Comparison of ENCODE assay signal across 18 cellular contexts in genomic region chr22:37254867-37255233, GRCh38. TPM values are rescaled to one million over a fixed set of nuclear protein-coding genes. Genes with fewer than 3 reads are reported as not detected.
DNase-seq lines count a peak whose midpoint lies in the region; ATAC-seq, FAIRE-seq and TF ChIP-seq lines count a peak whose summit lies in the region.
"Had no signal": no experiment of that assay in that cellular context is flagged by ENCODE, and none has a peak within 500 bp of the region (broad histone marks: within the 10 kb centered on the region; RNA-seq: fewer than 3 reads in every experiment).

No MANE protein-coding gene starts in this region.

- H3K4me3 ChIP-seq in IMR-90 (ENCODE audit: insufficient read depth, low read depth, low read length) (no peak overlapping the region), astrocyte (ENCODE audit: insufficient read depth, low read depth, low read length) (no peak overlapping the region), tibial nerve (no peak overlapping the region)
- H3K4me3 ChIP-seq: psoas muscle, suprapubic skin had no signal

- no peak overlapping the region for H2AK5ac ChIP-seq in IMR-90 (ENCODE audit: low read depth, low read length)

- TF ChIP-seq RAD21 in IMR-90 (IDR thresholded peaks at IDR 0.05; ENCODE audit: low read length) = no peak

- H4K5ac ChIP-seq in IMR-90 (ENCODE audit: low read depth, low read length) = no peak overlapping the region

- no peaks in the 10 kb centered on the region for H3K9me3 Mint-ChIP-seq in astrocyte (ENCODE audit: unreplicated experiment)
- H3K9me3 Mint-ChIP-seq: activated CD4-positive, alpha-beta memory T cell treated with anti-CD3 and anti-CD28 coated beads, Interleukin-2, amount 10 ng/mL, durations not matched to agents 7 days and 5 days had no signal

- no peak overlapping the region for H2BK5ac ChIP-seq in IMR-90 (ENCODE audit: low read depth, low read length, poor library complexity, severe bottlenecking)

- no peak overlapping the region for H3K14ac ChIP-seq in IMR-90 (replicated peaks; ENCODE audit: low read depth, low read length)

- POLR2A ChIA-PET in IMR-90 (lab: Charles Lee; ENCODE audit: unreplicated experiment) = no interaction called here

- H3K4me1 ChIP-seq in IMR-90 (ENCODE audit: control insufficient read depth, insufficient read depth, low read length) = peaks cover 7% of the 10 kb centered on the region
- H3K4me1 ChIP-seq in astrocyte (ENCODE audit: insufficient read depth, low read length) = peaks cover 25% of the 10 kb centered on the region
- peaks cover 32% of the 10 kb centered on the region for H3K4me1 ChIP-seq in foreskin keratinocyte
- peaks cover 0 to 8% (median 0%) of the 10 kb centered on the region in 4 donors for H3K4me1 ChIP-seq in tibial nerve
- H3K4me1 ChIP-seq: psoas muscle had no signal

- BruUV-seq in IMR-90 (replicated peaks; lab: Mats Ljungman, UMichigan) = no TSS peak

- intact Hi-C loops in IMR-90 (cut with micrococcal nuclease) = no loop called here

- H3K36me3 ChIP-seq in IMR-90 (ENCODE audit: control insufficient read depth, insufficient read depth, low read length) (no peaks in the 10 kb centered on the region), astrocyte (ENCODE audit: insufficient read depth, low read length) (no peaks in the 10 kb centered on the region), tibial nerve (no peaks in the 10 kb centered on the region)
- H3K36me3 ChIP-seq: suprapubic skin had no signal

- H4K20me1 ChIP-seq in IMR-90 (ENCODE audit: insufficient read depth, low read length) = no peaks in the 10 kb centered on the region
- H4K20me1 ChIP-seq in astrocyte (ENCODE audit: insufficient read depth, low read length) = no peaks in the 10 kb centered on the region

- no peak for TF ChIP-seq EP300 in tibial nerve (IDR thresholded peaks at IDR 0.05)

- dilution Hi-C loops in IMR-90 (cut with HindIII; ENCODE audit: low sequenced_read_pairs, unreplicated experiment) = no loop called here

- no peak overlapping the region; the same call in 2 of the 3 replicates for H2BK15ac ChIP-seq in IMR-90 (ENCODE audit: low read depth, low read length)

- WGBS in IMR-90 (ENCODE audit: extremely low coverage in 2 of 2, insufficient read length in 1 of 2), 2 experiments = no CpG with 5 or more reads among the region's 5 CpGs
- 58 to 62% methylated on average over 5 of the region's 5 CpGs for WGBS in tibial nerve, 2 donors

- H3K23ac ChIP-seq in IMR-90 (ENCODE audit: low read depth, low read length) = no peak overlapping the region

- H2AFZ ChIP-seq in IMR-90 (replicated peaks; ENCODE audit: low read length, poor library complexity) (no peak overlapping the region), astrocyte (ENCODE audit: low read depth, low read length) (no peak overlapping the region)

- no peak overlapping the region for H2BK120ac ChIP-seq in IMR-90 (ENCODE audit: low read depth, low read length)

- H3K9me1 ChIP-seq in IMR-90 (ENCODE audit: insufficient read depth, low read length) = no peaks in the 10 kb centered on the region

- H4K91ac ChIP-seq in IMR-90 (ENCODE audit: insufficient read depth, low read depth, low read length) = no peak overlapping the region

- no peaks in the 10 kb centered on the region for H3K36me3 Mint-ChIP-seq in astrocyte (ENCODE audit: low read depth, unreplicated experiment)
- H3K36me3 Mint-ChIP-seq: naive thymus-derived CD4-positive, alpha-beta T cell had no signal

- in situ Hi-C loops in IMR-90 (cut with MboI; ENCODE audit: low sequenced_read_pairs) = no loop called here

- no peak overlapping the region for H2BK20ac ChIP-seq in IMR-90 (ENCODE audit: low read depth, low read length)

- peaks cover 22% of the 10 kb centered on the region for H3K27me3 Mint-ChIP-seq in astrocyte (ENCODE audit: low read depth, unreplicated experiment)
- H3K27me3 Mint-ChIP-seq: B cell had no signal

- TF ChIP-seq CTCF in IMR-90 (conservative IDR thresholded peaks at IDR 0.05; ENCODE audit: low read depth, low read length) (no peak), astrocyte (IDR thresholded peaks at IDR 0.05; ENCODE audit: insufficient read depth, low read depth, low read length) (no peak), foreskin keratinocyte (conservative IDR thresholded peaks at IDR 0.05) (no peak), tibial nerve (IDR thresholded peaks at IDR 0.05) (no peak)

- H2AK9ac ChIP-seq in IMR-90 (replicated peaks; ENCODE audit: low read depth, low read length, poor library complexity) = no peak overlapping the region

- no peak overlapping the region for H3K9ac ChIP-seq in IMR-90 (ENCODE audit: low read depth, low read length)
- no peak overlapping the region for H3K9ac ChIP-seq in astrocyte (ENCODE audit: low read length)
- H3K9ac ChIP-seq: KMS-11 had no signal

- no peaks in the 10 kb centered on the region for H3K79me1 ChIP-seq in IMR-90 (ENCODE audit: low read depth in 1 of 2, low read length in 2 of 2)

- H3K56ac ChIP-seq in IMR-90 (ENCODE audit: extremely low read depth, insufficient read depth, low read length) = no peak overlapping the region

- H3K4ac ChIP-seq in IMR-90 (ENCODE audit: low read depth, low read length) = no peak overlapping the region

- CTCF ChIA-PET in IMR-90 (lab: Yijun Ruan, JAX) = no interaction called here

- ATAC-seq in IMR-90 (ENCODE audit: low read depth) = no peak
- peak; percentile 83 for ATAC-seq in foreskin keratinocyte
- no peak for ATAC-seq in HG03469 (IDR thresholded peaks at IDR 0.05; ENCODE audit: unreplicated experiment)
- no peak for ATAC-seq in GM18870 (IDR thresholded peaks at IDR 0.05; ENCODE audit: unreplicated experiment)
- ATAC-seq: naive thymus-derived CD4-positive, alpha-beta T cell; psoas muscle had no signal

- no peak overlapping the region for H3K4me3 Mint-ChIP-seq in astrocyte (ENCODE audit: unreplicated experiment)
- H3K4me3 Mint-ChIP-seq: activated CD4-positive, alpha-beta memory T cell treated with anti-CD3 and anti-CD28 coated beads, Interleukin-2, amount 10 ng/mL, durations not matched to agents 7 days and 5 days; B cell; naive thymus-derived CD4-positive, alpha-beta T cell had no signal

- FAIRE-seq in astrocyte (lab: Jason Lieb, UNC) = peak; percentile 23

- H4K8ac ChIP-seq in IMR-90 (ENCODE audit: low read depth in 2 of 2, low read length in 2 of 2) = no peak overlapping the region

- peak overlapping the region; percentile 44 for H3K27ac Mint-ChIP-seq in astrocyte (ENCODE audit: unreplicated experiment)
- H3K27ac Mint-ChIP-seq: activated CD4-positive, alpha-beta memory T cell treated with anti-CD3 and anti-CD28 coated beads, Interleukin-2, amount 10 ng/mL, durations not matched to agents 7 days and 5 days had no signal

- H3K27me3 ChIP-seq in IMR-90 (ENCODE audit: control insufficient read depth, insufficient read depth, low read length) = peaks cover 6% of the 10 kb centered on the region; the same call in 1 of the 2 replicates
- no peaks in the 10 kb centered on the region for H3K27me3 ChIP-seq in astrocyte (ENCODE audit: insufficient read depth, low read length)
- no peaks in the 10 kb centered on the region for H3K27me3 ChIP-seq in foreskin keratinocyte
- H3K27me3 ChIP-seq in tibial nerve = peaks cover 2 to 74% of the 10 kb centered on the region in 2 donors

- TF ChIP-seq POLR2A in IMR-90 (IDR thresholded peaks at IDR 0.05; ENCODE audit: low read depth, low read length) (no peak), tibial nerve (IDR thresholded peaks at IDR 0.05) (no peak)

- H3K4me2 ChIP-seq in IMR-90 (ENCODE audit: low read depth, low read length) (no peak overlapping the region), astrocyte (ENCODE audit: low read length) (peak overlapping the region; percentile 34)
- H3K4me2 ChIP-seq: KMS-11 had no signal

- DNase-seq in COLO829 (ENCODE audit: low spot score) (peak; percentile 56), IMR-90 (peak; percentile 54), astrocyte (ENCODE audit: low read depth) (peak; percentile 74), foreskin keratinocyte (peak; percentile 85 to 93), tibial nerve (ENCODE audit: low spot score in 2 of 2) (no peak)
- DNase-seq in stimulated activated CD4-positive, alpha-beta T cell treated with anti-CD3 and anti-CD28 coated beads, Interleukin-1b, Interleukin-23, amount 100 ng/mL, for 48 hours = no peak
- DNase-seq: activated CD4-positive, alpha-beta memory T cell treated with anti-CD3 and anti-CD28 coated beads, Interleukin-2, amount 10 ng/mL, durations not matched to agents 7 days and 5 days; activated effector memory CD4-positive, alpha-beta T cell treated with Interleukin-2 at 50 U/mL for 16 hours; effector CD4-positive, alpha-beta T cell; naive thymus-derived CD4-positive, alpha-beta T cell; NCI-H2227 treated with DMSO at 0.1 percent for 48 hours; psoas muscle had no signal

- H3K4me1 Mint-ChIP-seq in astrocyte (ENCODE audit: low read depth, unreplicated experiment) = peaks cover 6% of the 10 kb centered on the region

- H3K27ac ChIP-seq in IMR-90 (ENCODE audit: insufficient read depth, low read length) (no peak overlapping the region), astrocyte (ENCODE audit: low read depth, low read length) (peak overlapping the region; percentile 11), foreskin keratinocyte (peak overlapping the region; percentile 73), tibial nerve (no peak overlapping the region)
- H3K27ac ChIP-seq: KMS-11, psoas muscle, suprapubic skin had no signal

- H3K18ac ChIP-seq in IMR-90 (ENCODE audit: low read depth, low read length) = no peak overlapping the region

- H3K79me2 ChIP-seq in astrocyte (ENCODE audit: insufficient read depth, low read length) = no peaks in the 10 kb centered on the region

- no peaks in the 10 kb centered on the region for H3K9me3 ChIP-seq in IMR-90 (ENCODE audit: control insufficient read depth, insufficient read depth, low read length)
- no peaks in the 10 kb centered on the region for H3K9me3 ChIP-seq in astrocyte (ENCODE audit: insufficient read depth, low read depth, low read length)
- H3K9me3 ChIP-seq in tibial nerve = no peaks in the 10 kb centered on the region
- H3K9me3 ChIP-seq: psoas muscle, suprapubic skin had no signal

RNA-seq across cellular contexts. Expression of gene RAC2, which starts 10.8 kb away (rescaled TPM):
- total RNA-seq in IMR-90 (2012; rRNA removed) = 10.0 and 11.1 TPM in 2 replicates
- 72.3 and 77.1 TPM in 2 replicates for polyA plus RNA-seq in IMR-90 (2012; rRNA removed)
- polyA plus RNA-seq in IMR-90 (2012; cell fraction: cytosol; rRNA removed) = 56.9 and 106 TPM in 2 replicates
- 33.8 and 79.6 TPM in 2 replicates for polyA plus RNA-seq in IMR-90 (2012; cell fraction: nucleus; rRNA removed; ENCODE audit: low replicate concordance)
- 0.61 and 0.65 TPM in 2 replicates for total RNA-seq in astrocyte
- 75.9 and 77.0 TPM in 2 replicates for total RNA-seq in foreskin keratinocyte
- 116 and 117 TPM in 2 replicates for polyA plus RNA-seq in foreskin keratinocyte
- total RNA-seq in tibial nerve = 10 to 100 TPM in 1 of 4 donors, 1 to 10 TPM in 3; 6.3 to 18.6 (median 7.8) TPM

RNA-seq across cellular contexts. Expression of gene CYTH4, which starts 27.5 kb away (rescaled TPM):
- total RNA-seq in IMR-90 (2012; rRNA removed) = 0.28 and 0.36 TPM in 2 replicates
- polyA plus RNA-seq in IMR-90 (2012; rRNA removed) = 0.55 and 0.85 TPM in 2 replicates
- polyA plus RNA-seq in IMR-90 (2012; cell fraction: cytosol; rRNA removed) = 0.38 TPM in 2 replicates
- polyA plus RNA-seq in IMR-90 (2012; cell fraction: nucleus; rRNA removed; ENCODE audit: low replicate concordance) = 0.68 and 0.84 TPM in 2 replicates
- total RNA-seq in astrocyte = not detected in 2 replicates
- 0.04 and 0.17 TPM in 2 replicates for total RNA-seq in foreskin keratinocyte
- polyA plus RNA-seq in foreskin keratinocyte = 0.03 TPM in 1 of 2 replicates, not detected in the other
- total RNA-seq in tibial nerve = 10 to 100 TPM in 3 of 4 donors, 1 to 10 TPM in 1; 7.7 to 27.3 (median 19.0) TPM

RNA-seq across cellular contexts. Expression of gene SSTR3, which starts 42.6 kb away (rescaled TPM):
- total RNA-seq in IMR-90 (2012; rRNA removed) (under 0.01 TPM in 2 replicates), astrocyte (0.07 TPM in 1 of 2 replicates, not detected in the other), foreskin keratinocyte (not detected in 2 replicates), tibial nerve (not detected)
- polyA plus RNA-seq in IMR-90 (2012; rRNA removed) (0.07 TPM in 2 replicates), foreskin keratinocyte (not detected in 2 replicates)
- polyA plus RNA-seq in IMR-90 (2012; cell fraction: cytosol; rRNA removed) = 0.03 and 0.04 TPM in 2 replicates
- 0.09 and 0.16 TPM in 2 replicates for polyA plus RNA-seq in IMR-90 (2012; cell fraction: nucleus; rRNA removed; ENCODE audit: low replicate concordance)
- total RNA-seq: lower leg skin, psoas muscle, suprapubic skin had no signal

Comparison
In these comparisons a context has a peak if more than half of its experiments do, and no peak if none do; other contexts are left out.
1. DNase-seq: peak in COLO829 (single experiment), IMR-90 (single experiment), astrocyte (single experiment) and foreskin keratinocyte (2 of 2); none in stimulated activated CD4-positive, alpha-beta T cell treated with anti-CD3 and anti-CD28 coated beads, Interleukin-1b, Interleukin-23, amount 100 ng/mL, for 48 hours (single experiment) and tibial nerve (0 of 2).
2. H3K27ac ChIP-seq: peak in astrocyte (single experiment) and foreskin keratinocyte (single experiment); none in IMR-90 (single experiment) and tibial nerve (0 of 4).